Comparison of ENCODE assay signal across 9 cellular contexts in the genomic region with DNA sequence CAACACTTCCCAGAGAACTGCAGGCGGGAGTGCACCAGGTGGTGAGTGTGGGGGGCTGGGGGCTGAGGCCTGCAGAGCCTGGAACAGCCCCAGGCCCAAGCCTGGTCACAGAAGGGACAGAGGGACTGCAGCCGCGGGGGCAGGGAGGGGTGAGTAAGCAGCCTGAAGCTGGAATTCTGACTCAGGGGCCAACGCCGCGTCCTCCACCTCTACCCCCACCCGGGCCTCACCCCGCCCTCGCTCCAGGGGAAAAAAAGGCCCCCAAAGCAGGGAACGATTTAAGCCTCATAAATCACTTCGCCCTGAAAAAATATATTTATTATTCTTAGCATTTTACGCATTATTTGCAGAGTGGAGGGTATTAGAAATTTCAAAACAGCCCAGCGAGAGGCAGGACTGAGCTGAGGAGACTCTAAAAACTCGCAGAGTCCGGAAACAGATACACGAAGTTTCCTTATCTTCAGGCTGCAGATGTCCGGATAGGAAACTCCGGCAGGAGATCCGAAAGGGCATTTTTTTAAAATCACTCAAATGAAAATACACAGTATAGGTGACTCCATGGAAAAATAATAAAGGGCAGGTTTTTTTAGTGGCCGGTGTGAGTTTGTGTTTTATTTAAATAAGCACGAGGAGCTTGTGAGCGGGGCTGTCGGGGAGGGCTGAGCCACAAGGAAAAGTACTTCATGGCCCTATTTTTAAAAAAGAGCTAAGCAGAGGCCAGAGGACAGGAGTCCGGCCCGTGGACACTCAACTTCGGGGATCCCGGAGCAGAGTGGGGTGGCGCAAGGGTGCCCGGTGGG. TPM values are rescaled to one million over a fixed set of nuclear protein-coding genes. Genes with fewer than 3 reads are reported as not detected.
DNase-seq lines count a peak whose midpoint lies in the region; TF ChIP-seq lines count a peak whose summit lies in the region.
"Had no signal": no experiment of that assay in that cellular context is flagged by ENCODE, and none has a peak within 500 bp of the region (broad histone marks: within the 10 kb centered on the region; RNA-seq: fewer than 3 reads in every experiment).

No MANE protein-coding gene starts in this region.

- DNase-seq in coronary artery (ENCODE audit: low spot score) (no peak), mesothelial cell of epicardium (ENCODE audit: low spot score in 2 of 2, unreplicated experiment in 2 of 2) (no peak), LoVo (ENCODE audit: low spot score) (no peak), SIG-M5 (lab: John Stamatoyannopoulos, UW) (no peak)
- no peak for DNase-seq in NK-92 treated with Interleukin-12 subunit alpha and Interleukin-12 subunit beta, amount 100 ng/mL, for 24 hours (lab: John Stamatoyannopoulos, UW)
- no peak for DNase-seq in activated effector memory CD4-positive, alpha-beta T cell treated with anti-CD3 and anti-CD28 coated beads, Interleukin-2, amount 50 U/mL, for 16 hours
- DNase-seq: NCI-H2029 treated with DMSO at 0.1 percent for 48 hours had no signal

- H3K4me3 ChIP-seq in ACC112 (ENCODE audit: low read depth, low read length) = peak overlapping the region; percentile 32; the same call in 1 of the 2 replicates
- H3K4me3 ChIP-seq in HUES6 (ENCODE audit: low read depth, low read length) = peak overlapping the region; percentile 49
- peak overlapping the region; percentile 31 for H3K4me3 ChIP-seq in coronary artery

- H3K9me3 Mint-ChIP-seq in mesothelial cell of epicardium = no peaks in the 10 kb centered on the region

- H3K4me3 Mint-ChIP-seq in mesothelial cell of epicardium = peak overlapping the region; percentile 94

- no peaks in the 10 kb centered on the region for H3K27me3 Mint-ChIP-seq in mesothelial cell of epicardium (ENCODE audit: low read depth)

- peaks cover 20% of the 10 kb centered on the region for H3K36me3 Mint-ChIP-seq in mesothelial cell of epicardium

- H3K36me3 ChIP-seq in ACC112 (ENCODE audit: insufficient read depth, low read length) = no peaks in the 10 kb centered on the region
- H3K36me3 ChIP-seq in HUES6 (ENCODE audit: control insufficient read depth, insufficient read depth, low read length) = no peaks in the 10 kb centered on the region

- H3K27ac Mint-ChIP-seq in mesothelial cell of epicardium = peak overlapping the region; percentile 81

- TF ChIP-seq CTCF in coronary artery (IDR thresholded peaks at IDR 0.05) (no peak), mesothelial cell of epicardium (IDR thresholded peaks at IDR 0.05; ENCODE audit: unreplicated experiment) (no peak)

- H3K9me3 ChIP-seq in HUES6 (ENCODE audit: control insufficient read depth, insufficient read depth, low read depth, low read length) = no peaks in the 10 kb centered on the region

- peak overlapping the region; percentile 31 for H2AFZ ChIP-seq in ACC112 (ENCODE audit: low read length, unreplicated experiment)

- H3K4me1 ChIP-seq in ACC112 (ENCODE audit: control insufficient read depth, insufficient read depth, low read length, unreplicated experiment) (peaks cover 19% of the 10 kb centered on the region), HUES6 (ENCODE audit: control insufficient read depth, insufficient read depth, low read length) (peaks cover 55% of the 10 kb centered on the region)

- H3K27ac ChIP-seq in ACC112 (ENCODE audit: low read depth, low read length) = peak overlapping the region; percentile 17; the same call in 1 of the 2 replicates
- H3K27ac ChIP-seq in HUES6 (ENCODE audit: low read depth, low read length) = no peak overlapping the region
- no peak overlapping the region for H3K27ac ChIP-seq in coronary artery

- peaks cover 46% of the 10 kb centered on the region for H3K4me1 Mint-ChIP-seq in mesothelial cell of epicardium

- peak overlapping the region; percentile 15 for H3K9ac ChIP-seq in HUES6 (ENCODE audit: low read length)

- H3K79me2 ChIP-seq in ACC112 (ENCODE audit: control insufficient read depth, insufficient read depth, low read length, unreplicated experiment) = no peaks in the 10 kb centered on the region

- H3K27me3 ChIP-seq in ACC112 (ENCODE audit: insufficient read depth, low read length) = peaks cover 11% of the 10 kb centered on the region; the same call in 1 of the 2 replicates
- H3K27me3 ChIP-seq in HUES6 (ENCODE audit: control insufficient read depth, insufficient read depth, low read length) = peaks cover 100% of the 10 kb centered on the region

RNA-seq across cellular contexts. Expression of a gene that starts 9.9 kb away (rescaled TPM):
- total RNA-seq in mesothelial cell of epicardium = 53.2 to 60.4 TPM (median 54.3 TPM) in 3 replicates

RNA-seq across cellular contexts. Expression of a gene that starts 16.4 kb away (rescaled TPM):
- not detected in 3 replicates for total RNA-seq in mesothelial cell of epicardium
